Comparison of ENCODE assay signal across 8 cellular contexts in the genomic region with DNA sequence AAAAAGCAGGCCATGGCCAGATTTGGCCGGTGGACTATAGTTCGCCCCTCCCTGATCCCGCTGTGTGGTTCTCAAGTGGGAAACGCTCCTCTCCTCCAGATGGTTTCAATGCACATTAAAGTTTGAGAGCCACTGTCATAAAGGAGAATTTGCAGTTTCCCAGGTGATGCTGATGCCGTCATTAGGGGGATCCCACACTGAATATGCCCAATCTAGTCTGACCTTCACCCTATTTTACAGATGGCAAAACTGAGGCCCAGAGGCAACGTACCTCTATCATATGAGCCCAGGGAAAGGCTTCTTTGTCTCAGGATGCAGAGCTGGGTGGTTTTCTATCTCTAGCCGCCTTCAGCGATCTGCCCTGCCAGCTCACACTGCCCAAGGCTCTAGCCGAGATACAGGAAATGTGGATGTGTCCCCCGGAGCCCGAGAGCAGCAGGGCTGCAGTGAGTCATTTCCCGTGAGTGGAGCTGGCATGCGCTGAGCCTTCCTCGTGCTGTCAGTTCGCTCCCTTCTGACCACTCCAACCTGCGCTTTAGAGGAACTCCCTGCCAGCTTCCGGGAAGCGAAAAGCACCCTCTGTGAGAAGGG.
DNase-seq lines count a peak whose midpoint lies in the region; ATAC-seq, FAIRE-seq and TF ChIP-seq lines count a peak whose summit lies in the region.

No MANE protein-coding gene starts in this region.

- ATAC-seq in GM18520 (IDR thresholded peaks at IDR 0.05; ENCODE audit: unreplicated experiment) (peak; percentile 62), HG02981 (IDR thresholded peaks at IDR 0.05; ENCODE audit: unreplicated experiment) (peak; percentile 62)

- no peak for TF ChIP-seq CTCF in fibroblast of villous mesenchyme (IDR thresholded peaks at IDR 0.05; ENCODE audit: insufficient read depth, low read depth, low read length)

- DNase-seq in RCC 7860 (ENCODE audit: low spot score) (peak; percentile 94), fibroblast of villous mesenchyme (ENCODE audit: low read depth) (peak; percentile 94), renal cortical epithelial cell (ENCODE audit: low read depth) (peak; percentile 92), hippocampal formation (lab: John Stamatoyannopoulos, UW) (no peak), H7 (no peak)
- peak; percentile 54 to 56 for DNase-seq in activated T-helper 1 cell treated with anti-CD3 and anti-CD28 coated beads, Interleukin-2, amount 50 U/mL, for 16 hours (ENCODE audit: low read depth in 1 of 2, low spot score in 1 of 2)

- H3K4me3 ChIP-seq in fibroblast of villous mesenchyme (ENCODE audit: low read depth, low read length) (peak overlapping the region; percentile 21), H7 (ENCODE audit: insufficient read depth, low read depth, low read length) (no peak overlapping the region)

- no peaks in the 10 kb centered on the region for H3K36me3 ChIP-seq in H7 (replicated peaks; ENCODE audit: control insufficient read depth, insufficient read depth, low read length)

- H3K27me3 ChIP-seq in H7 (ENCODE audit: control insufficient read depth, insufficient read depth, low read length) = no peaks in the 10 kb centered on the region

- FAIRE-seq in RCC 7860 (lab: Jason Lieb, UNC) = peak; percentile 88

Comparison
In these comparisons a context has a peak if more than half of its experiments do, and no peak if none do; other contexts are left out.
1. DNase-seq: peak in RCC 7860 (single experiment), activated T-helper 1 cell treated with anti-CD3 and anti-CD28 coated beads, Interleukin-2, amount 50 U/mL, for 16 hours (2 of 2), fibroblast of villous mesenchyme (single experiment) and renal cortical epithelial cell (single experiment); none in hippocampal formation (0 of 2) and H7 (single experiment).